ENCODE assay signal across 9 cellular contexts in the genomic region with DNA sequence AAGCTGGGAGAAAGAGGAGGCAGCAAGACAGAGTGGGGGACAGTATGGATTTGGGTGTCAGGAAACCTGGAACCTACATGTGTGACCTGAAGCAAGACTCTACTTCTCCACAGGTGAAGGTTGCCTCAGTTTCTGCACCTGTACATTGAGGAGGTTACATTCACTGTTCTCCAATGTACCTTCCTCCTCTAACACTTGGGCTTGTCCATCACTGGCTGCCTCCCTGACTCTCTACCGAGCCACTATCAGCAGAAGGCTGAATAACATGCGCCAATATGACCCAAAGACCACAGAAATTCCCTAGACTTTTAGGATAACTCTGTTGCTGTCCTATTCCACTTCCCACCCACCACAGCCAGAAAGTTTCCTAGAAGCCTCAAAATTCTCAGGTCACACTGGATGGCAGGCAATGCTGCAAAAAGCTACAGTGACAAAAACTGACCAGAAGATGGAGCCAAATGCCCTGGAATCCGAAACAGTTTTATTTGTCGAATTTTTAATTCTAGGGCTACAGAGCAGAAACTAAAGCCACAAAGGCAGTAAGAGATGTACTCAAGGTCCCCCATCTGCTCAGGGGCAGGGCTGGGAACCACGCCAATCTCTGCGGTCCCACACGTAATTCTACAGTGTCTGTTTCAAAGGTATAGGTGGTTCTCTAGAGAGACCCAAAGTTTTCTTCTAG.
DNase-seq lines count a peak whose midpoint lies in the region; FAIRE-seq and TF ChIP-seq lines count a peak whose summit lies in the region.
"Had no signal": no experiment of that assay in that cellular context is flagged by ENCODE, and none has a peak within 500 bp of the region (broad histone marks: within the 10 kb centered on the region; RNA-seq: fewer than 3 reads in every experiment).

No MANE protein-coding gene starts in this region.

- H3K9ac ChIP-seq in neural progenitor cell = no peak overlapping the region

- H3K36me3 Mint-ChIP-seq in neural progenitor cell = no peaks in the 10 kb centered on the region

- H3K9me3 Mint-ChIP-seq in neural progenitor cell = no peaks in the 10 kb centered on the region
- H3K9me3 Mint-ChIP-seq: dendritic cell treated with granulocyte-macrophage colony-stimulating factor and Interleukin-4, amounts not matched to agents 40 ng/mL and 50 ng/mL, for 4 days had no signal

- peaks cover 2% of the 10 kb centered on the region for H3K27me3 Mint-ChIP-seq in neural progenitor cell (ENCODE audit: insufficient read depth, low read depth)
- H3K27me3 Mint-ChIP-seq: dendritic cell treated with granulocyte-macrophage colony-stimulating factor and Interleukin-4, amounts not matched to agents 40 ng/mL and 50 ng/mL, for 4 days had no signal

- no peaks in the 10 kb centered on the region for H3K79me2 ChIP-seq in neural progenitor cell (ENCODE audit: low read depth)

- no peak overlapping the region for H3K27ac ChIP-seq in neural progenitor cell

- DNase-seq in SKM-1 treated with dmso at 0.1 percent for 144 hours (lab: John Stamatoyannopoulos, UW; ENCODE audit: unreplicated experiment) (peak; percentile 31), SKM-1 (lab: John Stamatoyannopoulos, UW; ENCODE audit: unreplicated experiment) (no peak), GM20000 (ENCODE audit: low spot score) (peak; percentile 59), LHCN-M2 (ENCODE audit: low read depth) (peak; percentile 47), fibroblast of mammary gland (ENCODE audit: low read depth) (peak; percentile 54), neural progenitor cell (ENCODE audit: low spot score) (peak; percentile 60), NCI-H1930 (lab: John Stamatoyannopoulos, UW) (no peak)

- no peaks in the 10 kb centered on the region for H3K4me1 Mint-ChIP-seq in neural progenitor cell

- no peak overlapping the region for H3K4me3 Mint-ChIP-seq in neural progenitor cell
- H3K4me3 Mint-ChIP-seq: dendritic cell treated with granulocyte-macrophage colony-stimulating factor and Interleukin-4, amounts not matched to agents 40 ng/mL and 50 ng/mL, for 4 days had no signal

- peaks cover 7% of the 10 kb centered on the region for H3F3A ChIP-seq in neural progenitor cell (ENCODE audit: low read depth)

- no peaks in the 10 kb centered on the region for H3K27me3 ChIP-seq in neural progenitor cell

- no peaks in the 10 kb centered on the region for H4K20me1 ChIP-seq in neural progenitor cell (ENCODE audit: low read depth)

- H3K9me3 ChIP-seq in neural progenitor cell (ENCODE audit: low read depth) = no peaks in the 10 kb centered on the region

- H3K4me3 ChIP-seq in fibroblast of mammary gland (ENCODE audit: control insufficient read depth, low read depth, low read length) (no peak overlapping the region), neural progenitor cell (no peak overlapping the region)

- H2AFZ ChIP-seq in neural progenitor cell (replicated peaks) = no peak overlapping the region

- H3K4me1 ChIP-seq in neural progenitor cell = peaks cover 14% of the 10 kb centered on the region

- H3K27ac Mint-ChIP-seq in neural progenitor cell = no peak overlapping the region
- H3K27ac Mint-ChIP-seq: dendritic cell treated with granulocyte-macrophage colony-stimulating factor and Interleukin-4, amounts not matched to agents 40 ng/mL and 50 ng/mL, for 4 days had no signal

- FAIRE-seq in TTC549 (lab: Jason Lieb, UNC) = peak; percentile 48

- no peak overlapping the region for H3K4me2 ChIP-seq in neural progenitor cell

- TF ChIP-seq CTCF in GM20000 (IDR thresholded peaks at IDR 0.05; ENCODE audit: extremely low read depth, missing control alignments) (peak; percentile 58), fibroblast of mammary gland (conservative IDR thresholded peaks at IDR 0.05; ENCODE audit: control insufficient read depth, insufficient read depth, low read depth, low read length) (peak; percentile 82), neural progenitor cell (IDR thresholded peaks at IDR 0.05) (peak; percentile 85)

- H3K36me3 ChIP-seq in neural progenitor cell = no peaks in the 10 kb centered on the region

Comparison
In these comparisons a context has a peak if more than half of its experiments do, and no peak if none do; other contexts are left out.
1. DNase-seq: peak in SKM-1 treated with dmso at 0.1 percent for 144 hours (single experiment), GM20000 (single experiment), LHCN-M2 (single experiment), fibroblast of mammary gland (single experiment) and neural progenitor cell (single experiment); none in SKM-1 (single experiment) and NCI-H1930 (0 of 2).
2. Peak in every context shown above with its lines, with median percentiles within 50 percentile points of each other: CTCF ChIP-seq.